ENCODE assay signal across 22 cellular contexts in genomic region chr5:69010443-69010842, GRCh38.
"Had no signal": no experiment of that assay in that cellular context is flagged by ENCODE, and none has a peak within 500 bp of the region (broad histone marks: within the 10 kb centered on the region; RNA-seq: fewer than 3 reads in every experiment).

No MANE protein-coding gene starts in this region.

- H3K4me3 ChIP-seq: esophagus muscularis mucosa, gastroesophageal sphincter, heart right ventricle, lower lobe of right lung, pancreas, right atrium auricular region, testis, tibial artery, upper lobe of left lung had no signal

- H3K27me3 ChIP-seq: esophagus muscularis mucosa, gastroesophageal sphincter, pancreas, right atrium auricular region, testis, tibial artery, upper lobe of left lung had no signal

- H3K9me3 ChIP-seq: esophagus muscularis mucosa, gastroesophageal sphincter, lower lobe of right lung, pancreas, right atrium auricular region, testis, tibial artery, upper lobe of left lung had no signal

- H3K27ac ChIP-seq: epithelial cell of prostate, esophagus muscularis mucosa, foreskin keratinocyte, gastroesophageal sphincter, heart right ventricle, lower lobe of right lung, neutrophil, right atrium auricular region, testis, tibial artery, upper lobe of left lung had no signal

- H3K36me3 ChIP-seq: esophagus muscularis mucosa, gastroesophageal sphincter, heart right ventricle, lower lobe of right lung, neutrophil, pancreas, right atrium auricular region, tibial artery, upper lobe of left lung had no signal

- DNase-seq: effector CD8-positive, alpha-beta T cell; endodermal cell; foreskin keratinocyte; glutamatergic neuron; heart right ventricle; hippocampal formation; left ventricle myocardium superior; lower lobe of right lung; natural killer cell; pancreas; stimulated activated CD4-positive, alpha-beta T cell treated with anti-CD3 and anti-CD28 coated beads, Interleukin-2, amount 100 ng/mL, for 24 hours; stimulated activated CD4-positive, alpha-beta T cell treated with anti-CD3 and anti-CD28 coated beads, Interleukin-4, amount 100 ng/mL, for 24 hours; stimulated activated naive CD8-positive, alpha-beta T cell treated with anti-CD3 and anti-CD28 coated beads, Interleukin-15, Interleukin-2, amounts not matched to agents 100 U/mL and 50 U/mL, for 24 hours; substantia nigra; testis; tibial artery; upper lobe of left lung had no signal

- H3K4me1 ChIP-seq: esophagus muscularis mucosa, foreskin keratinocyte, gastroesophageal sphincter, heart right ventricle, lower lobe of right lung, pancreas, right atrium auricular region, testis, tibial artery, upper lobe of left lung had no signal
